ENCODE assay signal across 30 cellular contexts in the genomic region with DNA sequence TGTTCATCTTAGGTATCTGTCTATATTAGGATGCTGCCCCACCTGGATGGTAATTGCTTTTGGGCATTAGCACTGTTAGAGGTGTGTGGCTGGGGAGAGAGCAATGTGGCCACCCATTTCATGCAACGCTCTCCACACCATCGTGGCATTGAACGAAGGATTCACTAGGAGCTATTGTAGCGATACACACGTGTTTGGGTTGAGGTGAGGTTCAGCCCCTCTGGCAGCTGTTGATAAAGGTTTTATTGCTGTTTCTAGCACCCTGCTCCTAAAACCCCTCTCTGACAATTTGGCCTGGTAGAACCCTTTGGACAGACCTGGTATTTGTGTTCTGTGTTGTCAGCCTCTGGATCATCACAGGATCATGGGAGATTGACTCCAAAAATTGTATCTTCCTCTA.
"Had no signal": no experiment of that assay in that cellular context is flagged by ENCODE, and none has a peak within 500 bp of the region (broad histone marks: within the 10 kb centered on the region; RNA-seq: fewer than 3 reads in every experiment).

No MANE protein-coding gene starts in this region.

- H3K36me3 ChIP-seq: adrenal gland, brain microvascular endothelial cell, breast epithelium had no signal

- H3K27ac ChIP-seq: adrenal gland, body of pancreas, brain microvascular endothelial cell, breast epithelium, VCaP had no signal

- H3K9me3 ChIP-seq: adrenal gland, body of pancreas, breast epithelium had no signal

- DNase-seq: activated B cell treated with CpG ODN at 0.5 μM for 24 hours; activated CD4-positive, alpha-beta memory T cell treated with anti-CD3 and anti-CD28 coated beads for 36 hours; activated CD4-positive, alpha-beta T cell treated with anti-CD3 and anti-CD28 coated beads for 36 hours; activated CD4-positive, alpha-beta T cell treated with anti-CD3 and anti-CD28 coated beads for 48 hours; activated CD4-positive, alpha-beta T cell treated with anti-CD3 and anti-CD28 coated beads, Interleukin-2, amount 10 ng/mL, durations not matched to agents 7 days and 5 days; activated CD4-positive, alpha-beta T cell treated with anti-CD3 and anti-CD28 coated beads, Interleukin-2, amount 50 U/mL, for 4 hours; activated CD4-positive, CD25-positive, alpha-beta regulatory T cell treated with anti-CD3 and anti-CD28 coated beads, Interleukin-2, amount 50 U/mL, for 72 hours; activated CD8-positive, alpha-beta memory T cell treated with anti-CD3 and anti-CD28 coated beads, Interleukin-2, amount 50 U/mL, for 4 hours; activated CD8-positive, alpha-beta T cell treated with anti-CD3 and anti-CD28 coated beads for 36 hours; activated effector memory CD4-positive, alpha-beta T cell treated with anti-CD3 and anti-CD28 coated beads, Interleukin-2, amount 50 U/mL, for 16 hours; activated gamma-delta T cell treated with Interleukin-2 at 50 U/mL for 16 hours; activated naive CD4-positive, alpha-beta T cell; activated naive CD4-positive, alpha-beta T cell treated with anti-CD3 and anti-CD28 coated beads for 36 hours; activated naive CD4-positive, alpha-beta T cell treated with anti-CD3 and anti-CD28 coated beads, Interleukin-2, amount 50 U/mL, for 16 hours; activated naive CD8-positive, alpha-beta T cell treated with anti-CD3 and anti-CD28 coated beads for 36 hours; activated T-cell treated with anti-CD3 and anti-CD28 coated beads for 4 hours; activated T-cell treated with anti-CD3 and anti-CD28 coated beads, Interleukin-2, amount 50 U/mL, for 1 hour; activated T-cell treated with anti-CD3 and anti-CD28 coated beads, Interleukin-2, amount 50 U/mL, for 4 hours; activated T-cell treated with anti-CD3 and anti-CD28 coated beads, Interleukin-2, amount 50 U/mL, for 72 hours; adrenal gland; amniotic stem cell; aorta; body of pancreas; brain microvascular endothelial cell; central memory CD4-positive, alpha-beta T cell; T-helper 1 cell; T-helper 2 cell; T-helper 9 cell had no signal

- H3K27me3 ChIP-seq: adrenal gland, body of pancreas, brain microvascular endothelial cell, breast epithelium had no signal

- H3K4me3 ChIP-seq: adrenal gland, body of pancreas, breast epithelium had no signal

- H3K4me1 ChIP-seq: adrenal gland, body of pancreas, breast epithelium had no signal
